19 cellular contexts compared by ENCODE assay signal in genomic region chr1:205576011-205576410, GRCh38. TPM values are rescaled to one million over a fixed set of nuclear protein-coding genes. Genes with fewer than 3 reads are reported as not detected.
DNase-seq lines count a peak whose midpoint lies in the region; ATAC-seq and TF ChIP-seq lines count a peak whose summit lies in the region.
"Had no signal": no experiment of that assay in that cellular context is flagged by ENCODE, and none has a peak within 500 bp of the region (broad histone marks: within the 10 kb centered on the region; RNA-seq: fewer than 3 reads in every experiment).

No MANE protein-coding gene starts in this region.

- DNase-seq in A172 (ENCODE audit: low spot score) = peak; percentile 46
- DNase-seq in NCI-H69 (lab: John Stamatoyannopoulos, UW) = peak; percentile 16
- DNase-seq in kidney tubule cell (ENCODE audit: low spot score) = peak; percentile 66
- DNase-seq in sigmoid colon = peak; percentile 36
- DNase-seq in NCI-H748 (lab: John Stamatoyannopoulos, UW; ENCODE audit: unreplicated experiment) = no peak
- DNase-seq in NCI-H2081 (lab: John Stamatoyannopoulos, UW) = no peak
- DNase-seq: ACHN, DMS79, GDM1, GM23248, KG1, NCI-H1092, NCI-H1694 treated with DMSO at 0.1 percent for 48 hours, NCI-H446 treated with DMSO at 0.1 percent for 48 hours, NCI-H82, SHP77 had no signal

- WGBS in sigmoid colon, 2 donors = 63 to 79% methylated on average over 3 of the region's 3 CpGs

- H3K4me1 ChIP-seq in sigmoid colon = no peaks in the 10 kb centered on the region

- H3K4me3 ChIP-seq in sigmoid colon = no peak overlapping the region
- H3K4me3 ChIP-seq: GM23248 had no signal

- no peak overlapping the region for H3K27ac ChIP-seq in sigmoid colon
- H3K27ac ChIP-seq: GM23248, HL-60 had no signal

- intact Hi-C loops in sigmoid colon (cut with DNase I) = no loop called here

- no peaks in the 10 kb centered on the region for H3K9me3 ChIP-seq in sigmoid colon

- H3K36me3 ChIP-seq in sigmoid colon = no peaks in the 10 kb centered on the region

- no peak for TF ChIP-seq POLR2A in sigmoid colon (IDR thresholded peaks at IDR 0.05)

- TF ChIP-seq CTCF in sigmoid colon (IDR thresholded peaks at IDR 0.05) = no peak

- peaks cover 0 to 10% (median 0%) of the 10 kb centered on the region in 3 donors for H3K27me3 ChIP-seq in sigmoid colon

- ATAC-seq in GM21737 (IDR thresholded peaks at IDR 0.05; ENCODE audit: unreplicated experiment) = no peak
- no peak for ATAC-seq in HG03432 (IDR thresholded peaks at IDR 0.05; ENCODE audit: unreplicated experiment)

- no peak for TF ChIP-seq EP300 in sigmoid colon (IDR thresholded peaks at IDR 0.05)

RNA-seq across cellular contexts. Expression of gene ELK4, which starts 55.8 kb away (rescaled TPM):
- 17.7 and 18.4 TPM in 2 replicates for total RNA-seq in A172 (2014; rRNA removed; shearing (Covaris generic))
- total RNA-seq in sigmoid colon = 10 to 100 TPM; 18.6 to 21.0 (median 20.1) TPM
- 10 to 100 TPM in 1 of 3 donors, 1 to 10 TPM in 2; 2.4 to 10.3 (median 3.9) TPM for polyA plus RNA-seq in sigmoid colon

Comparison
In these comparisons a context has a peak if more than half of its experiments do, and no peak if none do; other contexts are left out.
1. DNase-seq: peak in A172 (single experiment), NCI-H69 (single experiment), kidney tubule cell (single experiment) and sigmoid colon (single experiment); none in NCI-H748 (single experiment) and NCI-H2081 (0 of 2).